1 cellular context compared by ENCODE assay signal in the genomic region with DNA sequence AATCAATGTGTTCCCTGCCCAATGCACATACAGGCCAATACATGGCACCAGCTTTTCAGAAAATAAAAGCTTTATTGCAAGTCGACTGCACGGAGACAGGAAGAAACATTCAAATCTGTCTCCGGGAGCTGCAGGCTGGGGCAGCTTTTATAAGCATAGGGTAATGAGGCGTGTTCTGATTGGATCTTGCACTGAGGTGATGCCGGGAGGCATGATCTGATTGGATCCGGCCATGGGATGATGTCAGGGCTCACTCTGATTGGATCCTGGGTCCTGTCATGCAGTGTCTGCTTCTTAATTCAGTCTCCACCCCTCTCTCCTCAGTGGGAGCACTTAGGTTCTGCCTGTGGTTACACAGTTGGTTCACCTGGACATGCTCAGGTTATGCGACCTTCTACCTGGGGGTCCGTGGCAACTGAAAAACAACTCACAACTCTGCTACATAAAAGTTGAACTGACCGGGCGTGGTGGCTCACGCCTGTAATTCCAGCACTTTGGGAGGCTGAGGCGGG.
TF ChIP-seq lines count a peak whose summit lies in the region.

No MANE protein-coding gene starts in this region.

TF ChIP-seq in GM12878, 131 proteins besides CTCF, POLR2A, EP300 and RAD21 (continued from another document):
- TF ChIP-seq ZBTB40 (IDR thresholded peaks at IDR 0.05; ENCODE audit: borderline replicate concordance), result no peak
- TF ChIP-seq, protein P1, sequence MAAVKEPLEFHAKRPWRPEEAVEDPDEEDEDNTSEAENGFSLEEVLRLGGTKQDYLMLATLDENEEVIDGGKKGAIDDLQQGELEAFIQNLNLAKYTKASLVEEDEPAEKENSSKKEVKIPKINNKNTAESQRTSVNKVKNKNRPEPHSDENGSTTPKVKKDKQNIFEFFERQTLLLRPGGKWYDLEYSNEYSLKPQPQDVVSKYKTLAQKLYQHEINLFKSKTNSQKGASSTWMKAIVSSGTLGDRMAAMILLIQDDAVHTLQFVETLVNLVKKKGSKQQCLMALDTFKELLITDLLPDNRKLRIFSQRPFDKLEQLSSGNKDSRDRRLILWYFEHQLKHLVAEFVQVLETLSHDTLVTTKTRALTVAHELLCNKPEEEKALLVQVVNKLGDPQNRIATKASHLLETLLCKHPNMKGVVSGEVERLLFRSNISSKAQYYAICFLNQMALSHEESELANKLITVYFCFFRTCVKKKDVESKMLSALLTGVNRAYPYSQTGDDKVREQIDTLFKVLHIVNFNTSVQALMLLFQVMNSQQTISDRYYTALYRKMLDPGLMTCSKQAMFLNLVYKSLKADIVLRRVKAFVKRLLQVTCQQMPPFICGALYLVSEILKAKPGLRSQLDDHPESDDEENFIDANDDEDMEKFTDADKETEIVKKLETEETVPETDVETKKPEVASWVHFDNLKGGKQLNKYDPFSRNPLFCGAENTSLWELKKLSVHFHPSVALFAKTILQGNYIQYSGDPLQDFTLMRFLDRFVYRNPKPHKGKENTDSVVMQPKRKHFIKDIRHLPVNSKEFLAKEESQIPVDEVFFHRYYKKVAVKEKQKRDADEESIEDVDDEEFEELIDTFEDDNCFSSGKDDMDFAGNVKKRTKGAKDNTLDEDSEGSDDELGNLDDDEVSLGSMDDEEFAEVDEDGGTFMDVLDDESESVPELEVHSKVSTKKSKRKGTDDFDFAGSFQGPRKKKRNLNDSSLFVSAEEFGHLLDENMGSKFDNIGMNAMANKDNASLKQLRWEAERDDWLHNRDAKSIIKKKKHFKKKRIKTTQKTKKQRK (IDR thresholded peaks at IDR 0.05; ENCODE audit: low read depth, low read length), result no peak
- no peak for TF ChIP-seq USF1 (IDR thresholded peaks at IDR 0.05; ENCODE audit: borderline replicate concordance, extremely low read length, insufficient read depth, low read depth, low read length)
TF ChIP-seq in GM12878: peak in this region for 6.
